Comparison of ENCODE assay signal across 12 cellular contexts in the genomic region with DNA sequence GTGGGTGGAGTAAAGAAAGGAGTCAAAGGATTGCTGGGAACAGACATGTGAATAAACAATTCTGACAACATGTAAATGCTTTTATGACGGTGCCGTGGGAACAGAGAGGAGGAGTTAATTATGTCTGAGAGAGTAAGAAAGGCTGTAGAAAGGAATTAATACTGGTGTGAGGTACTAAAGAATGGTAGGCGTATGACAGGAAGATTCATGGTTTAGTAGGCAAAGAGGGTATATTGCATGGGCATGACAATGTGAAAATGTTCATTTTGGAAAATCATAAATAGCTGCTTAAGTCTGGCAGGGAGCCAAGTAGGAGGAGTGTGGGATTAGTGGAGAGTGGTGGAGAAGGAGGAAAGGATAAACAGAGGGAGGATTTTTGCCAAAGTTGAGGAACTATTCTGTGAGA. TPM values are rescaled to one million over a fixed set of nuclear protein-coding genes. Genes with fewer than 3 reads are reported as not detected.
DNase-seq lines count a peak whose midpoint lies in the region; TF ChIP-seq lines count a peak whose summit lies in the region.
"Had no signal": no experiment of that assay in that cellular context is flagged by ENCODE, and none has a peak within 500 bp of the region (broad histone marks: within the 10 kb centered on the region; RNA-seq: fewer than 3 reads in every experiment).

No MANE protein-coding gene starts in this region.

- no peak overlapping the region for H3K4me3 Mint-ChIP-seq in endothelial cell (ENCODE audit: unreplicated experiment)

- H3K4me1 Mint-ChIP-seq in endothelial cell (ENCODE audit: unreplicated experiment), result no peaks in the 10 kb centered on the region

- peak overlapping the region; percentile 5 for H3K27ac Mint-ChIP-seq in endothelial cell (ENCODE audit: unreplicated experiment)

- in situ Hi-C loops in GM13977 (cut with MboI; ENCODE audit: low pct_unique_long_range_greater_than_20kb, low sequenced_read_pairs, unreplicated experiment), result no loop called here

- no peak for TF ChIP-seq CTCF in endothelial cell (IDR thresholded peaks at IDR 0.05; ENCODE audit: unreplicated experiment)
- no peak for TF ChIP-seq CTCF in GM13977 (IDR thresholded peaks at IDR 0.05; ENCODE audit: extremely low read depth, insufficient read depth, missing control alignments)

- no peaks in the 10 kb centered on the region for H3K9me3 Mint-ChIP-seq in endothelial cell (ENCODE audit: unreplicated experiment)

- no peaks in the 10 kb centered on the region for H3K27me3 Mint-ChIP-seq in endothelial cell (ENCODE audit: unreplicated experiment)

- DNase-seq in NCI-H510A treated with DMSO at 0.1 percent for 48 hours (lab: John Stamatoyannopoulos, UW), result peak; percentile 29
- DNase-seq in NCI-H510A (lab: John Stamatoyannopoulos, UW), result no peak
- peak; percentile 66 for DNase-seq in NCI-H2171 treated with DMSO at 0.1 percent for 48 hours (lab: John Stamatoyannopoulos, UW)
- DNase-seq in endothelial cell (ENCODE audit: low spot score), result no peak
- DNase-seq in putamen (ENCODE audit: low spot score), result peak; percentile 10
- DNase-seq in CD1c-positive myeloid dendritic cell (ENCODE audit: extremely low spot score), result no peak
- DNase-seq in NCI-H187 treated with DMSO at 0.1 percent for 48 hours (lab: John Stamatoyannopoulos, UW), result no peak
- DNase-seq in GM13977 (ENCODE audit: low spot score), result no peak
- DNase-seq: activated CD4-positive, alpha-beta T cell treated with anti-CD3 and anti-CD28 coated beads, Interleukin-2, amount 50 U/mL, for 1 hour; activated gamma-delta T cell; GDM1; psoas muscle had no signal

- peaks cover 5% of the 10 kb centered on the region for H3K36me3 Mint-ChIP-seq in endothelial cell (ENCODE audit: low read depth, unreplicated experiment)

RNA-seq across cellular contexts. Expression of a gene that starts 19.7 kb away (rescaled TPM):
- total RNA-seq in endothelial cell (ENCODE audit: unreplicated experiment), result 23.4 TPM

Comparison
In these comparisons a context has a peak if more than half of its experiments do, and no peak if none do; other contexts are left out.
1. DNase-seq: peak in NCI-H510A treated with DMSO at 0.1 percent for 48 hours (single experiment), NCI-H2171 treated with DMSO at 0.1 percent for 48 hours (single experiment) and putamen (single experiment); none in NCI-H510A (single experiment), endothelial cell (single experiment), CD1c-positive myeloid dendritic cell (single experiment), NCI-H187 treated with DMSO at 0.1 percent for 48 hours (single experiment) and GM13977 (single experiment).